Comparison of ENCODE assay signal across 8 cellular contexts in the genomic region with DNA sequence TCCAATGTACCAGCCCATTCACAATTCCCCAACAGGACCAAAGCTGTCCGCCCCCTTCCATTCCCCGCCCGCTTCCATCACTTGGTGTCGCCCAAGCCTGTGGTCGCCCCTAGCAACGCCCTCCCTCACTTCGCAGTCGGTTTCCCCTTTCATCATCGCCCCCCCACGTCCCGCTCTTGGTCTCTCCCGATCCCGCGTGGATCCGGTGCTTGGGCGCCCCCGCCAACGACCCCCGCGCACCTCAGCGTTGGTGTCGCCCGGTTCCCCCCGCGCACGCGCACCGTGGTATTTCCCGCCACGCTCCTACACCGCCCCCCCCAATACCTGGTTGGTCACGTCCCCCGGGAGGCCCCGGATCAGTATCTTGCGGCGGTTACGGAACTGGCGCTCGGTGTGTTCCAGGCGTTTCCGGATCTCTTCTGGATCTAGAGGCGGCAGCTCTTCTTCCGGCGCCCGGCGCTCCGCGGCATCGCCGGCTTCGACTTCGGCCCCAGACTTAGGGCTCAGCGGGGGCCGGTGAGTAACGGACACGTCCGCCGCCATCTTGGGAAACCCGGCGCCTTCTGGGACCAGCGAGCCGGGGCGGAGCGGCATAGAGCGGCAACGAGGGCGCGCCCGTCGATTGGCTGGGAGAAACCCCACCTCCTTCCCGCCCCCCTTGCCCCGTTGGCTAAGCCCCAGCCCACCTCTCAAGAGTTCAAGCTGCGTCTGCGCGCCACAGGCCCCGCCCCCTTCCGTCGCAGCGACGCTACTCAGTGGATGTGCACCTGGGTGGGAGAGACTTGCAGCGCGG. TPM values are rescaled to one million over a fixed set of nuclear protein-coding genes. Genes with fewer than 3 reads are reported as not detected.
A peak's percentile ranks its signal among the peaks of the same experiment; 100 is the strongest.
DNase-seq lines count a peak whose midpoint lies in the region; ATAC-seq and TF ChIP-seq lines count a peak whose summit lies in the region.

A gene with protein sequence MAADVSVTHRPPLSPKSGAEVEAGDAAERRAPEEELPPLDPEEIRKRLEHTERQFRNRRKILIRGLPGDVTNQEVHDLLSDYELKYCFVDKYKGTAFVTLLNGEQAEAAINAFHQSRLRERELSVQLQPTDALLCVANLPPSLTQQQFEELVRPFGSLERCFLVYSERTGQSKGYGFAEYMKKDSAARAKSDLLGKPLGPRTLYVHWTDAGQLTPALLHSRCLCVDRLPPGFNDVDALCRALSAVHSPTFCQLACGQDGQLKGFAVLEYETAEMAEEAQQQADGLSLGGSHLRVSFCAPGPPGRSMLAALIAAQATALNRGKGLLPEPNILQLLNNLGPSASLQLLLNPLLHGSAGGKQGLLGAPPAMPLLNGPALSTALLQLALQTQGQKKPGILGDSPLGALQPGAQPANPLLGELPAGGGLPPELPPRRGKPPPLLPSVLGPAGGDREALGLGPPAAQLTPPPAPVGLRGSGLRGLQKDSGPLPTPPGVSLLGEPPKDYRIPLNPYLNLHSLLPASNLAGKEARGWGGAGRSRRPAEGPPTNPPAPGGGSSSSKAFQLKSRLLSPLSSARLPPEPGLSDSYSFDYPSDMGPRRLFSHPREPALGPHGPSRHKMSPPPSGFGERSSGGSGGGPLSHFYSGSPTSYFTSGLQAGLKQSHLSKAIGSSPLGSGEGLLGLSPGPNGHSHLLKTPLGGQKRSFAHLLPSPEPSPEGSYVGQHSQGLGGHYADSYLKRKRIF (minus strand): TSS at position 565 of the 793 bp plus-strand sequence. CDS start 22 bp downstream, at position 543.

- H3K9me3 Mint-ChIP-seq in progenitor cell of endocrine pancreas (ENCODE audit: low read depth): no peaks in the 10 kb centered on the region

- no peaks in the 10 kb centered on the region for H3K27me3 ChIP-seq in heart right ventricle

- intact Hi-C loops in heart right ventricle (cut with DNase I): loop anchor here in 6 of 10 donors (1.0 to 10.0 kb wide), 8 partner anchors 17 to 66 kb away; a partner anchor contains a TSS

- H3K27ac ChIP-seq in heart right ventricle: peak within 1 kb of the TSS; percentile 78 to 96 (median 91)

- ATAC-seq in GM18502 (IDR thresholded peaks at IDR 0.05; ENCODE audit: poor library complexity, unreplicated experiment) (peak; percentile 88), HG02943 (IDR thresholded peaks at IDR 0.05; ENCODE audit: low read depth, unreplicated experiment) (peak; percentile 75), T-helper 17 cell (peak; percentile 96), heart right ventricle (peak; percentile 90 to 97 (median 94))

- H3K4me3 Mint-ChIP-seq in T-helper 17 cell: peak within 1 kb of the TSS; percentile 92
- peak within 1 kb of the TSS; percentile 96 for H3K4me3 Mint-ChIP-seq in progenitor cell of endocrine pancreas (ENCODE audit: low read depth)

- peak within 1 kb of the TSS; percentile 81 for H3K27ac Mint-ChIP-seq in T-helper 17 cell
- H3K27ac Mint-ChIP-seq in progenitor cell of endocrine pancreas: peak within 1 kb of the TSS; percentile 96

- peak in 1 of 9 donors; percentile 1 for TF ChIP-seq CTCF in heart right ventricle (IDR thresholded peaks at IDR 0.05)
- no peak for TF ChIP-seq CTCF in progenitor cell of endocrine pancreas (IDR thresholded peaks at IDR 0.05; ENCODE audit: unreplicated experiment)

- H3K4me1 Mint-ChIP-seq in T-helper 17 cell (peaks cover 18% of the 10 kb centered on the region), progenitor cell of endocrine pancreas (ENCODE audit: low read depth) (peaks cover 12% of the 10 kb centered on the region)

- H3K36me3 Mint-ChIP-seq in T-helper 17 cell (ENCODE audit: low read depth): no peaks in the 10 kb centered on the region
- no peaks in the 10 kb centered on the region for H3K36me3 Mint-ChIP-seq in progenitor cell of endocrine pancreas (ENCODE audit: insufficient read depth)

- H3K36me3 ChIP-seq in heart right ventricle: peaks cover 0 to 45% (median 24%) of the 10 kb centered on the region in 9 donors

- peak within 1 kb of the TSS; percentile 60 to 94 (median 76) for H3K4me3 ChIP-seq in heart right ventricle

- DNase-seq in NCI-H187 (lab: John Stamatoyannopoulos, UW) (peak; percentile 90), T-helper 17 cell (peak; percentile 92 to 98 (median 97)), amniotic stem cell (lab: John Stamatoyannopoulos, UW) (peak; percentile 96), heart right ventricle (peak; percentile 98), progenitor cell of endocrine pancreas (ENCODE audit: low spot score, unreplicated experiment) (peak; percentile 94), ureter (ENCODE audit: low spot score) (peak; percentile 98)

- 0 to 1% methylated on average over 81 to 82 of the region's 82 CpGs for WGBS in heart right ventricle, 2 donors

- H3K9me3 ChIP-seq in T-helper 17 cell (ENCODE audit: control insufficient read depth, low read length, poor library complexity, severe bottlenecking) (no peaks in the 10 kb centered on the region), heart right ventricle (no peaks in the 10 kb centered on the region)

- H3K27me3 Mint-ChIP-seq in T-helper 17 cell (no peaks in the 10 kb centered on the region), progenitor cell of endocrine pancreas (no peaks in the 10 kb centered on the region)

- H3K4me1 ChIP-seq in heart right ventricle: peaks cover 4 to 42% (median 31%) of the 10 kb centered on the region in 9 donors

RNA-seq across cellular contexts. Expression of the gene that starts here (rescaled TPM):
- 10 to 100 TPM; 40.2 to 49.8 TPM for total RNA-seq in T-helper 17 cell
- 10 to 100 TPM in 9 of 10 donors, 1 to 10 TPM in 1; 10.0 to 16.9 (median 12.4) TPM for total RNA-seq in heart right ventricle
- 1 to 10 TPM; 5.1 to 9.5 TPM for polyA plus RNA-seq in heart right ventricle
- 50.5 and 53.4 TPM in 2 replicates for total RNA-seq in progenitor cell of endocrine pancreas
- total RNA-seq in ureter: 41.7 TPM

Comparison
In these comparisons a context has a peak if more than half of its experiments do, and no peak if none do; other contexts are left out.
1. Peak in every context shown above with its lines: DNase-seq, ATAC-seq, H3K4me3 ChIP-seq and H3K27ac ChIP-seq.